9 cellular contexts compared by ENCODE assay signal in genomic region chr2:48529189-48529588, GRCh38. TPM values are rescaled to one million over a fixed set of nuclear protein-coding genes. Genes with fewer than 3 reads are reported as not detected.
DNase-seq lines count a peak whose midpoint lies in the region; ATAC-seq and TF ChIP-seq lines count a peak whose summit lies in the region.
"Had no signal": no experiment of that assay in that cellular context is flagged by ENCODE, and none has a peak within 500 bp of the region (broad histone marks: within the 10 kb centered on the region; RNA-seq: fewer than 3 reads in every experiment).

No MANE protein-coding gene starts in this region.

- intact Hi-C loops in gastrocnemius medialis (cut with DNase I; ENCODE audit: low total_unique reads) = no loop called here

- peak overlapping the region; percentile 76 to 86 (median 82) for H3K27ac ChIP-seq in gastrocnemius medialis

- no peaks in the 10 kb centered on the region for H3K36me3 ChIP-seq in gastrocnemius medialis

- DNase-seq in DMS53 (lab: John Stamatoyannopoulos, UW) (peak; percentile 61), DMS53 treated with DMSO at 0.1 percent for 48 hours (lab: John Stamatoyannopoulos, UW; ENCODE audit: unreplicated experiment) (no peak), NCI-H2227 (lab: John Stamatoyannopoulos, UW; ENCODE audit: unreplicated experiment) (peak; percentile 52), fibroblast of villous mesenchyme (ENCODE audit: low read depth) (peak; percentile 30), gastrocnemius medialis (no peak), SKM-1 treated with dmso at 0.1 percent for 144 hours (lab: John Stamatoyannopoulos, UW; ENCODE audit: unreplicated experiment) (no peak), midbrain (lab: John Stamatoyannopoulos, UW) (no peak)
- no peak for DNase-seq in stimulated activated CD4-positive, alpha-beta T cell treated with anti-CD3 and anti-CD28 coated beads, Interleukin-4, amount 100 ng/mL, for 24 hours
- DNase-seq: RPMI8226 had no signal

- H3K27me3 ChIP-seq in gastrocnemius medialis = peaks cover 7 to 13% (median 7%) of the 10 kb centered on the region in 3 donors

- H3K4me3 ChIP-seq in fibroblast of villous mesenchyme (ENCODE audit: low read depth, low read length) = peak overlapping the region; percentile 78
- peak overlapping the region in 2 of 4 donors; percentile 74 to 75 for H3K4me3 ChIP-seq in gastrocnemius medialis

- ATAC-seq in gastrocnemius medialis = no peak

- H3K9me3 ChIP-seq in gastrocnemius medialis = no peaks in the 10 kb centered on the region

- TF ChIP-seq POLR2A in gastrocnemius medialis (IDR thresholded peaks at IDR 0.05) = no peak

- peaks cover 22 to 29% of the 10 kb centered on the region in 2 donors for H3K4me1 ChIP-seq in gastrocnemius medialis

- no peak for TF ChIP-seq CTCF in fibroblast of villous mesenchyme (IDR thresholded peaks at IDR 0.05; ENCODE audit: insufficient read depth, low read depth, low read length)
- no peak for TF ChIP-seq CTCF in gastrocnemius medialis (IDR thresholded peaks at IDR 0.05 in 4 of 5, conservative IDR thresholded peaks at IDR 0.05 in 1 of 5)

- in situ Hi-C loops in gastrocnemius medialis (cut with MboI; ENCODE audit: low sequenced_read_pairs in 4 of 4) = no loop called here

RNA-seq across cellular contexts. Expression of gene STON1, which starts 0.8 kb away (rescaled TPM):
- total RNA-seq in fibroblast of villous mesenchyme (15.5 and 25.0 TPM in 2 replicates), gastrocnemius medialis (1 to 10 TPM; 2.6 to 5.2 (median 3.5) TPM)

Comparison
In these comparisons a context has a peak if more than half of its experiments do, and no peak if none do; other contexts are left out.
1. DNase-seq: peak in DMS53 (single experiment), NCI-H2227 (single experiment) and fibroblast of villous mesenchyme (single experiment); none in DMS53 treated with DMSO at 0.1 percent for 48 hours (single experiment), gastrocnemius medialis (0 of 2), SKM-1 treated with dmso at 0.1 percent for 144 hours (single experiment), stimulated activated CD4-positive, alpha-beta T cell treated with anti-CD3 and anti-CD28 coated beads, Interleukin-4, amount 100 ng/mL, for 24 hours (single experiment) and midbrain (single experiment).